8 cellular contexts compared by ENCODE assay signal in genomic region chr20:47205577-47206123, GRCh38.
DNase-seq lines count a peak whose midpoint lies in the region; ATAC-seq and TF ChIP-seq lines count a peak whose summit lies in the region.

No MANE protein-coding gene starts in this region.

- peak; percentile 64 for ATAC-seq in RWPE2 (ENCODE audit: low read depth)
- peak; percentile 88 to 93 (median 92) for ATAC-seq in right lobe of liver
- no peak for ATAC-seq in GM18505 (IDR thresholded peaks at IDR 0.05; ENCODE audit: unreplicated experiment)
- ATAC-seq in HG02759 (IDR thresholded peaks at IDR 0.05; ENCODE audit: unreplicated experiment), result no peak

- peaks cover 8% of the 10 kb centered on the region for H3K4me1 Mint-ChIP-seq in activated CD4-positive, alpha-beta T cell treated with anti-CD3 and anti-CD28 coated beads, Interleukin-2, amount 10 ng/mL, durations not matched to agents 24 days and 14 days

- H3K9me3 ChIP-seq in RWPE2 (ENCODE audit: severe bottlenecking), result no peaks in the 10 kb centered on the region
- H3K9me3 ChIP-seq in colonic mucosa, result no peaks in the 10 kb centered on the region
- no peaks in the 10 kb centered on the region for H3K9me3 ChIP-seq in right lobe of liver

- TF ChIP-seq CTCF in RWPE2 (IDR thresholded peaks at IDR 0.05; ENCODE audit: poor library complexity, severe bottlenecking) (peak; percentile 94), colonic mucosa (IDR thresholded peaks at IDR 0.05) (peak; percentile 99), right lobe of liver (IDR thresholded peaks at IDR 0.05) (peak; percentile 60 to 99 (median 74))

- peaks cover 6% of the 10 kb centered on the region for H3K4me1 ChIP-seq in RWPE2 (ENCODE audit: insufficient read depth, poor library complexity, severe bottlenecking)
- no peaks in the 10 kb centered on the region for H3K4me1 ChIP-seq in colonic mucosa
- H3K4me1 ChIP-seq in right lobe of liver, result peaks cover 0 to 4% (median 0%) of the 10 kb centered on the region in 4 donors

- peak; percentile 89 for DNase-seq in activated CD4-positive, alpha-beta T cell treated with anti-CD3 and anti-CD28 coated beads, Interleukin-2, amount 10 ng/mL, durations not matched to agents 24 days and 14 days
- DNase-seq in activated CD4-positive, alpha-beta T cell treated with anti-CD3 and anti-CD28 coated beads for 1 hour, result no peak
- DNase-seq in LHCN-M2 (ENCODE audit: low read depth), result peak; percentile 94
- no peak for DNase-seq in RWPE2 (ENCODE audit: low spot score)
- DNase-seq in colonic mucosa, result peak; percentile 27
- DNase-seq in right lobe of liver, result peak; percentile 70 to 80 (median 76)

- peak overlapping the region; percentile 30 for H3K27ac Mint-ChIP-seq in activated CD4-positive, alpha-beta T cell treated with anti-CD3 and anti-CD28 coated beads, Interleukin-2, amount 10 ng/mL, durations not matched to agents 24 days and 14 days

- H3K9me3 Mint-ChIP-seq in activated CD4-positive, alpha-beta T cell treated with anti-CD3 and anti-CD28 coated beads, Interleukin-2, amount 10 ng/mL, durations not matched to agents 24 days and 14 days, result no peaks in the 10 kb centered on the region

- no peaks in the 10 kb centered on the region for H3K27me3 ChIP-seq in RWPE2 (ENCODE audit: insufficient read depth, poor library complexity, severe bottlenecking)
- no peaks in the 10 kb centered on the region for H3K27me3 ChIP-seq in colonic mucosa
- H3K27me3 ChIP-seq in right lobe of liver, result no peaks in the 10 kb centered on the region

- peaks cover 8% of the 10 kb centered on the region for H3K36me3 Mint-ChIP-seq in activated CD4-positive, alpha-beta T cell treated with anti-CD3 and anti-CD28 coated beads, Interleukin-2, amount 10 ng/mL, durations not matched to agents 24 days and 14 days (ENCODE audit: low read depth)

- 20% methylated on average over 9 of the region's 9 CpGs for WGBS in right lobe of liver (ENCODE audit: insufficient coverage, low coverage, low lambda C conversion rate, missing lambda C conversion rate)

- H3K4me3 ChIP-seq in RWPE2 (ENCODE audit: severe bottlenecking) (no peak overlapping the region), colonic mucosa (no peak overlapping the region), right lobe of liver (no peak overlapping the region)

- H3K9ac ChIP-seq in colonic mucosa (ENCODE audit: low read depth in 2 of 2, low read length in 2 of 2), result no peak overlapping the region

- H3K36me3 ChIP-seq in RWPE2 (ENCODE audit: low read depth), result peaks cover 21% of the 10 kb centered on the region
- peaks cover 2% of the 10 kb centered on the region for H3K36me3 ChIP-seq in colonic mucosa
- peaks cover 0 to 15% (median 8%) of the 10 kb centered on the region in 4 donors for H3K36me3 ChIP-seq in right lobe of liver

- no peaks in the 10 kb centered on the region for H3K27me3 Mint-ChIP-seq in activated CD4-positive, alpha-beta T cell treated with anti-CD3 and anti-CD28 coated beads, Interleukin-2, amount 10 ng/mL, durations not matched to agents 24 days and 14 days

- no peak overlapping the region for H3K27ac ChIP-seq in RWPE2 (ENCODE audit: poor library complexity, severe bottlenecking)
- no peak overlapping the region for H3K27ac ChIP-seq in colonic mucosa
- H3K27ac ChIP-seq in right lobe of liver, result no peak overlapping the region

- TF ChIP-seq POLR2A in right lobe of liver (IDR thresholded peaks at IDR 0.05), result no peak
- TF ChIP-seq POLR2A in GM18505 (IDR thresholded peaks at IDR 0.05; ENCODE audit: borderline replicate concordance, extremely low read depth, insufficient read depth, insufficient read length), result no peak

- H3K4me3 Mint-ChIP-seq in activated CD4-positive, alpha-beta T cell treated with anti-CD3 and anti-CD28 coated beads, Interleukin-2, amount 10 ng/mL, durations not matched to agents 24 days and 14 days, result no peak overlapping the region

- intact Hi-C loops in activated CD4-positive, alpha-beta T cell treated with anti-CD3 and anti-CD28 coated beads, Interleukin-2, amount 10 ng/mL, durations not matched to agents 24 days and 14 days (cut with micrococcal nuclease), result loop anchor here (10.0 kb wide), 1 partner anchor 419 kb away; no protein-coding TSS in a partner anchor
- intact Hi-C loops in colonic mucosa (cut with DNase I) (loop anchor here (5.0 kb wide), 2 partner anchors 177 to 417 kb away; no protein-coding TSS in a partner anchor), right lobe of liver (cut with DNase I) (loop anchor here (10.0 kb wide), 2 partner anchors 49 to 179 kb away; no protein-coding TSS in a partner anchor)

Comparison
In these comparisons a context has a peak if more than half of its experiments do, and no peak if none do; other contexts are left out.
1. DNase-seq: peak in activated CD4-positive, alpha-beta T cell treated with anti-CD3 and anti-CD28 coated beads, Interleukin-2, amount 10 ng/mL, durations not matched to agents 24 days and 14 days (single experiment), LHCN-M2 (single experiment), colonic mucosa (single experiment) and right lobe of liver (3 of 3); none in activated CD4-positive, alpha-beta T cell treated with anti-CD3 and anti-CD28 coated beads for 1 hour (single experiment) and RWPE2 (single experiment).
2. ATAC-seq: peak in RWPE2 (single experiment) and right lobe of liver (4 of 4); none in GM18505 (single experiment) and HG02759 (single experiment).
3. Peak in every context shown above with its lines, with median percentiles within 50 percentile points of each other: CTCF ChIP-seq.